In the genomic region with DNA sequence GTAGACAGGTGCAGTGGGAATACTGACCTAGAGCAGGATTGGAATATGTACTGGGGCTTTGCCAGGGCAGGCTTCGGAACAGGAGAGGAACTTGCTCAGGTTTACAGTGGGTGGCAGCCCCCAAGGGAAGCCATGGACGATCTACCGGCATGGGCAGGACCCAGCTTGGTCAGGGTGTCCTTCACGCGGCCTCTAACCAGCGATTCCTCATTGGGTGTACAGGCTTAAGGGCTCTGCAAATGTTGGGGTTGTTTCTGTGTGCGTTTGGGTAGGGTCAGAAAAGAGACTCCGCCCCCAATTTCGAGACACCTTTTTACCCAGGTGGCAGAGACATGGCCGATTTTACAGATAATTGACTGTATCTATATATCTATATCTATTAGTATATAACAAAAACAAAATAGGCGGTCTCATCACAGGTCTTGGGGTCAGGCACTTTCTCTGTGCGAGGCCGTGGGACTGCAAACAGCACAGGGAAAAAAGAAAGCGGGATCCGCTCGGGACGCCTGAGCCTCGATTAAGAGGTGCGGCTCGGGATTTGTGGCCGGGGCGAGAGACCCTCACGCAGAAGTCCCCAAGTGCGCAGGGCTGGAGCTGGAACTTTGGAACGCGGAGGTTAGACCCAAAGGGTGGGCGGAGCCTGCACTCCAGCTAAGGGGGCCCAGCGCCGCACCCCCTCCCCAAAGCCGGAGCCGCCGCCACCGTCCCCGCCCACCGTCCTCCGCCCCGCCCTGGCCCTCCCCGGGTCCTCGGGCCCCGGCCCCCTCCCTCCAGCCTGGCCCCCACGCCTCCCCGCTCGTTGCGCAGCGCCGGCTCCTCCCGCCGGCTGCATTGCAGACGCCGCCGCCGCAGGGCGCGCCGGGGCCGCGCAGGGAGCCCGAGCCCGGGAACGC, we compare ENCODE assay signal across 8 cellular contexts.
DNase-seq lines count a peak whose midpoint lies in the region; ATAC-seq, FAIRE-seq and TF ChIP-seq lines count a peak whose summit lies in the region.

No MANE protein-coding gene starts in this region.

- no peak for ATAC-seq in lung (ENCODE audit: insufficient read depth, low FRiP score)
- ATAC-seq in HG02970 (IDR thresholded peaks at IDR 0.05; ENCODE audit: low FRiP score, unreplicated experiment): no peak

- DNase-seq in CD1c-positive myeloid dendritic cell (ENCODE audit: extremely low spot score) (peak; percentile 26), lung (ENCODE audit: low spot score) (no peak), D721Med (ENCODE audit: insufficient read length, low spot score) (no peak), GF-D8 (lab: John Stamatoyannopoulos, UW) (no peak), dedifferentiated amniotic fluid mesenchymal stem cell (ENCODE audit: extremely low spot score) (no peak)

- peak overlapping the region; percentile 37 for H3K4me3 ChIP-seq in lung

- no peak for FAIRE-seq in D721Med (lab: Jason Lieb, UNC)

- H3K27ac ChIP-seq in lung (ENCODE audit: low read depth in 1 of 2, low read length in 1 of 2): no peak overlapping the region

- peaks cover 0 to 5% of the 10 kb centered on the region in 2 donors for H3K4me1 ChIP-seq in lung (ENCODE audit: control insufficient read depth in 2 of 2, insufficient read depth in 2 of 2, low read length in 2 of 2)

- H3K36me3 ChIP-seq in lung (ENCODE audit: control insufficient read depth in 2 of 2, insufficient read depth in 2 of 2, low read length in 2 of 2): no peaks in the 10 kb centered on the region

- H3K4me1 Mint-ChIP-seq in IgD-negative memory B cell: peaks cover 6% of the 10 kb centered on the region in 3 donors
- H3K4me1 Mint-ChIP-seq in activated naive CD8-positive, alpha-beta T cell (ENCODE audit: low read depth): peaks cover 25% of the 10 kb centered on the region

- peak overlapping the region; percentile 49 to 94 (median 83) for H3K4me3 Mint-ChIP-seq in IgD-negative memory B cell
- H3K4me3 Mint-ChIP-seq in activated naive CD8-positive, alpha-beta T cell: peak overlapping the region; percentile 83

- H3K9me3 ChIP-seq in lung (ENCODE audit: control insufficient read depth in 2 of 2, insufficient read depth in 1 of 2, low read length in 1 of 2): no peaks in the 10 kb centered on the region

- H3K36me3 Mint-ChIP-seq in IgD-negative memory B cell: no peaks in the 10 kb centered on the region
- H3K36me3 Mint-ChIP-seq in activated naive CD8-positive, alpha-beta T cell: no peaks in the 10 kb centered on the region

- no peaks in the 10 kb centered on the region for H3K27me3 ChIP-seq in lung (ENCODE audit: control insufficient read depth, insufficient read depth)

- TF ChIP-seq CTCF in lung (IDR thresholded peaks at IDR 0.05; ENCODE audit: control extremely low read depth, extremely low read depth): no peak
- TF ChIP-seq CTCF in D721Med (IDR thresholded peaks at IDR 0.05; ENCODE audit: insufficient read depth, missing control alignments): no peak

- WGBS in lung, 2 donors: 9 to 15% methylated on average over 35 to 60 of the region's 60 CpGs

- peaks cover 15% of the 10 kb centered on the region for H3K27me3 Mint-ChIP-seq in IgD-negative memory B cell
- H3K27me3 Mint-ChIP-seq in activated naive CD8-positive, alpha-beta T cell: peaks cover 24% of the 10 kb centered on the region

- H3K27ac Mint-ChIP-seq in IgD-negative memory B cell: peak overlapping the region in 2 of 3 donors; percentile 2 to 87
- no peak overlapping the region for H3K27ac Mint-ChIP-seq in activated naive CD8-positive, alpha-beta T cell

- H3K9me3 Mint-ChIP-seq in IgD-negative memory B cell: no peaks in the 10 kb centered on the region
- H3K9me3 Mint-ChIP-seq in activated naive CD8-positive, alpha-beta T cell (ENCODE audit: low read depth): no peaks in the 10 kb centered on the region
